ENCODE assay signal across 9 cellular contexts in genomic region chrX:134782796-134783195, GRCh38. TPM values are rescaled to one million over a fixed set of nuclear protein-coding genes. Genes with fewer than 3 reads are reported as not detected.
A peak's percentile ranks its signal among the peaks of the same experiment; 100 is the strongest.
DNase-seq lines count a peak whose midpoint lies in the region; ATAC-seq, FAIRE-seq and TF ChIP-seq lines count a peak whose summit lies in the region.
"Had no signal": no experiment of that assay in that cellular context is flagged by ENCODE, and none has a peak within 500 bp of the region (broad histone marks: within the 10 kb centered on the region; RNA-seq: fewer than 3 reads in every experiment).

No MANE protein-coding gene starts in this region.

- H4K20me1 ChIP-seq in GM23338 (replicated peaks; ENCODE audit: insufficient read depth), result no peaks in the 10 kb centered on the region
- no peaks in the 10 kb centered on the region for H4K20me1 ChIP-seq in keratinocyte (ENCODE audit: control insufficient read depth, extremely low read depth, insufficient read depth, low read length)

- H3K9me3 ChIP-seq in adipocyte (ENCODE audit: control insufficient read depth, low read length) (no peaks in the 10 kb centered on the region), keratinocyte (ENCODE audit: control insufficient read depth, low read depth, low read length) (no peaks in the 10 kb centered on the region)

- DNase-seq in AG04449 (ENCODE audit: low read depth, low spot score), result no peak
- DNase-seq in GM23338 (ENCODE audit: low spot score), result peak; percentile 35
- peak; percentile 79 for DNase-seq in adipocyte (ENCODE audit: low read depth)
- DNase-seq in keratinocyte (ENCODE audit: low read depth, low spot score), result no peak
- DNase-seq in stimulated activated CD4-positive, alpha-beta T cell treated with anti-CD3 and anti-CD28 coated beads, Interleukin-15, amount 100 ng/mL, for 24 hours, result no peak
- no peak for DNase-seq in NCI-H2107 (lab: John Stamatoyannopoulos, UW)

- no peak overlapping the region for H2AFZ ChIP-seq in GM23338
- no peak overlapping the region for H2AFZ ChIP-seq in keratinocyte (ENCODE audit: control insufficient read depth, low read length)

- no peaks in the 10 kb centered on the region for H3K27me3 ChIP-seq in GM23338 (ENCODE audit: insufficient read depth)
- H3K27me3 ChIP-seq in adipocyte (replicated peaks; ENCODE audit: control insufficient read depth, insufficient read depth, low read length), result peaks cover 4% of the 10 kb centered on the region
- H3K27me3 ChIP-seq in keratinocyte (ENCODE audit: control insufficient read depth, extremely low read depth, insufficient read depth, low read length), result no peaks in the 10 kb centered on the region

- CTCF ChIA-PET in AG04449 (lab: Yijun Ruan, JAX), result interaction anchor here (0.6 to 5.5 kb wide), 26 partner anchors 10 to 405 kb away, joined by 3 to 53 read pairs (median 4); no protein-coding TSS in a partner anchor

- H3K4me3 ChIP-seq in AG04449 (ENCODE audit: low read depth, low read length) (no peak overlapping the region), GM23338 (no peak overlapping the region), adipocyte (ENCODE audit: low read length) (no peak overlapping the region), keratinocyte (ENCODE audit: control insufficient read depth in 2 of 3, extremely low read depth in 1 of 3, insufficient read depth in 2 of 3, low read depth in 1 of 3, low read length in 3 of 3) (no peak overlapping the region)

- no peak overlapping the region for H3K4me2 ChIP-seq in GM23338
- no peak overlapping the region for H3K4me2 ChIP-seq in keratinocyte (ENCODE audit: control insufficient read depth, extremely low read depth, insufficient read depth, low read depth, low read length)

- H3F3A ChIP-seq in GM23338 (replicated peaks; ENCODE audit: low read depth), result no peaks in the 10 kb centered on the region

- no peak for ATAC-seq in GM23338
- ATAC-seq in HG03442 (IDR thresholded peaks at IDR 0.05; ENCODE audit: unreplicated experiment), result no peak
- ATAC-seq in GM18909 (IDR thresholded peaks at IDR 0.05; ENCODE audit: poor library complexity, unreplicated experiment), result no peak

- H3K4me3 Mint-ChIP-seq in GM23338, result no peak overlapping the region
- H3K4me3 Mint-ChIP-seq: memory B cell had no signal

- no peaks in the 10 kb centered on the region for H3K4me1 Mint-ChIP-seq in GM23338
- H3K4me1 Mint-ChIP-seq: memory B cell had no signal

- no peak overlapping the region for H3K27ac Mint-ChIP-seq in GM23338
- H3K27ac Mint-ChIP-seq: memory B cell had no signal

- TF ChIP-seq CTCF in AG04449 (IDR thresholded peaks at IDR 0.05; ENCODE audit: insufficient read depth, low read length, missing control alignments) (peak; percentile 27), GM23338 (conservative IDR thresholded peaks at IDR 0.05; ENCODE audit: low read depth in 2 of 2) (peak; percentile 32 to 50), keratinocyte (optimal IDR thresholded peaks at IDR 0.05 in 1 of 3, IDR thresholded peaks at IDR 0.05 in 1 of 3, conservative IDR thresholded peaks at IDR 0.05 in 1 of 3; ENCODE audit: extremely low read depth in 1 of 3, insufficient read depth in 2 of 3, low read length in 3 of 3) (peak in 2 of 3 experiments; percentile 35 to 36)

- no peaks in the 10 kb centered on the region for H3K9me1 ChIP-seq in keratinocyte (ENCODE audit: control insufficient read depth, extremely low read depth, insufficient read depth, low read length)

- no peak overlapping the region for H3K27ac ChIP-seq in GM23338 (ENCODE audit: low read depth)
- no peak overlapping the region for H3K27ac ChIP-seq in keratinocyte (ENCODE audit: control insufficient read depth, insufficient read depth, low read length)

- POLR2A ChIA-PET in AG04449 (lab: Yijun Ruan, JAX), result interaction anchor here (0.6 to 0.8 kb wide), 2 partner anchors 235 to 238 kb away, joined by 4 read pairs; no protein-coding TSS in a partner anchor

- dilution Hi-C loops in keratinocyte (cut with MboI; ENCODE audit: extremely low pct_ligation_motif_present, low sequenced_read_pairs), result no loop called here

- H3K36me3 Mint-ChIP-seq in GM23338 (ENCODE audit: low read depth), result peaks cover 45% of the 10 kb centered on the region; the same call in 2 of the 3 replicates
- H3K36me3 Mint-ChIP-seq: memory B cell had no signal

- H3K9me2 ChIP-seq in GM23338 (ENCODE audit: insufficient read depth), result no peaks in the 10 kb centered on the region

- no peaks in the 10 kb centered on the region for H3K4me1 ChIP-seq in GM23338 (ENCODE audit: insufficient read depth)
- peaks cover 3% of the 10 kb centered on the region for H3K4me1 ChIP-seq in adipocyte (ENCODE audit: control insufficient read depth, insufficient read depth, low read length)
- no peaks in the 10 kb centered on the region for H3K4me1 ChIP-seq in keratinocyte (ENCODE audit: control insufficient read depth, extremely low read depth, insufficient read depth, low read length)

- H3K36me3 ChIP-seq in GM23338 (ENCODE audit: insufficient read depth) (peaks cover 18% of the 10 kb centered on the region; the same call in 1 of the 2 replicates), adipocyte (ENCODE audit: control insufficient read depth, insufficient read depth, low read length, severe bottlenecking) (peaks cover 26% of the 10 kb centered on the region), keratinocyte (ENCODE audit: control insufficient read depth in 2 of 2, extremely low read depth in 1 of 2, insufficient read depth in 2 of 2, low read length in 2 of 2) (peaks cover 0 to 1% of the 10 kb centered on the region in 2 experiments)

- H3K9me3 Mint-ChIP-seq in GM23338, result no peaks in the 10 kb centered on the region
- H3K9me3 Mint-ChIP-seq: memory B cell had no signal

- H3K27me3 Mint-ChIP-seq in GM23338 (ENCODE audit: insufficient read depth, low read depth, poor library complexity), result no peaks in the 10 kb centered on the region
- H3K27me3 Mint-ChIP-seq: memory B cell had no signal

- no peaks in the 10 kb centered on the region for H3K79me2 ChIP-seq in GM23338 (replicated peaks; ENCODE audit: insufficient read depth)
- no peaks in the 10 kb centered on the region for H3K79me2 ChIP-seq in keratinocyte (ENCODE audit: control insufficient read depth, insufficient read depth, low read length)

- H3K9ac ChIP-seq in adipocyte (ENCODE audit: low read length) (no peak overlapping the region), keratinocyte (ENCODE audit: control insufficient read depth, extremely low read depth, insufficient read depth, low read length) (no peak overlapping the region)

- FAIRE-seq in keratinocyte (lab: Jason Lieb, UNC), result no peak

TF ChIP-seq in GM23338, 12 proteins besides CTCF, POLR2A, EP300 and RAD21 (continues in another document):
- TF ChIP-seq EZH2phosphoT487 (IDR thresholded peaks at IDR 0.05; ENCODE audit: unreplicated experiment) (no peak), NANOG (IDR thresholded peaks at IDR 0.05; ENCODE audit: borderline replicate concordance) (no peak), ETS1 (IDR thresholded peaks at IDR 0.05) (no peak), EZH2 (IDR thresholded peaks at IDR 0.05; ENCODE audit: low read depth, unreplicated experiment) (no peak), REST (IDR thresholded peaks at IDR 0.05; ENCODE audit: unreplicated experiment) (no peak), POLR2AphosphoS5 (IDR thresholded peaks at IDR 0.05; ENCODE audit: low read depth) (no peak)

RNA-seq across cellular contexts. Expression of gene PABIR2, which starts 14.2 kb away (rescaled TPM):
- 25.7 and 37.7 TPM in 2 replicates for total RNA-seq in GM23338 (2014; rRNA removed; shearing (Covaris generic))
- 15.2 and 16.2 TPM in 2 replicates for polyA plus RNA-seq in GM23338 (2016; fragmentation: Nextera tagmentation; extraction: Ambion mirVana)
- polyA plus RNA-seq in keratinocyte, result 16.4 to 24.1 TPM (median 18.4 TPM) in 3 replicates
- polyA plus RNA-seq in keratinocyte (2011; ENCODE audit: low read depth), result 11.7 TPM
- 11.5 and 19.0 TPM in 2 replicates for polyA plus RNA-seq in keratinocyte (2011; cell fraction: cytosol; rRNA removed)
- 52.6 and 55.0 TPM in 2 replicates for polyA plus RNA-seq in keratinocyte (2011; cell fraction: nucleus; rRNA removed)
- polyA plus RNA-seq in keratinocyte (2012; ENCODE audit: low replicate concordance), result 12.5 and 13.1 TPM in 2 replicates
- 9.9 to 21.4 TPM (median 18.7 TPM) in 3 replicates for polyA minus RNA-seq in keratinocyte
- 10.9 TPM for polyA minus RNA-seq in keratinocyte (2011; cell fraction: cytosol; rRNA and poly(A)+ RNA removed)
- polyA minus RNA-seq in keratinocyte (2011; cell fraction: nucleus; rRNA and poly(A)+ RNA removed), result 4.5 and 14.2 TPM in 2 replicates

Comparison
In these comparisons a context has a peak if more than half of its experiments do, and no peak if none do; other contexts are left out.
1. DNase-seq: peak in GM23338 (single experiment) and adipocyte (single experiment); none in AG04449 (single experiment), keratinocyte (single experiment), stimulated activated CD4-positive, alpha-beta T cell treated with anti-CD3 and anti-CD28 coated beads, Interleukin-15, amount 100 ng/mL, for 24 hours (single experiment) and NCI-H2107 (single experiment).
2. Peak in every context shown above with its lines, with median percentiles within 50 percentile points of each other: CTCF ChIP-seq.